ENCODE assay signal across 17 cellular contexts in genomic region chr14:64649383-64649998, GRCh38. TPM values are rescaled to one million over a fixed set of nuclear protein-coding genes. Genes with fewer than 3 reads are reported as not detected.
A peak's percentile ranks its signal among the peaks of the same experiment; 100 is the strongest.
DNase-seq lines count a peak whose midpoint lies in the region; TF ChIP-seq lines count a peak whose summit lies in the region.
"Had no signal": no experiment of that assay in that cellular context is flagged by ENCODE, and none has a peak within 500 bp of the region (broad histone marks: within the 10 kb centered on the region; RNA-seq: fewer than 3 reads in every experiment).

No MANE protein-coding gene starts in this region.

- TF ChIP-seq CTCF in fibroblast of mammary gland (conservative IDR thresholded peaks at IDR 0.05; ENCODE audit: control insufficient read depth, insufficient read depth, low read depth, low read length) (no peak), sigmoid colon (IDR thresholded peaks at IDR 0.05) (no peak), esophagus muscularis mucosa (IDR thresholded peaks at IDR 0.05) (no peak)

- WGBS in sigmoid colon, 2 donors, result 80 to 82% methylated on average over 13 of the region's 13 CpGs
- WGBS in esophagus muscularis mucosa, result 77% methylated on average over 12 of the region's 13 CpGs

- H3K4me3 ChIP-seq in fibroblast of mammary gland (ENCODE audit: control insufficient read depth, low read depth, low read length) (no peak overlapping the region), sigmoid colon (no peak overlapping the region), esophagus muscularis mucosa (no peak overlapping the region)
- H3K4me3 ChIP-seq: cardiac muscle cell, esophagus squamous epithelium, tibial artery had no signal

- H3K9me3 ChIP-seq in sigmoid colon, result no peaks in the 10 kb centered on the region
- H3K9me3 ChIP-seq in esophagus muscularis mucosa, result no peaks in the 10 kb centered on the region
- H3K9me3 ChIP-seq: esophagus squamous epithelium, tibial artery had no signal

- H3K36me3 ChIP-seq in sigmoid colon, result no peaks in the 10 kb centered on the region
- no peaks in the 10 kb centered on the region for H3K36me3 ChIP-seq in esophagus muscularis mucosa
- H3K36me3 ChIP-seq: cardiac muscle cell, esophagus squamous epithelium, tibial artery had no signal

- DNase-seq in DMS 273 (lab: John Stamatoyannopoulos, UW; ENCODE audit: unreplicated experiment) (peak; percentile 44), DMS 273 treated with DMSO at 0.1 percent for 48 hours (lab: John Stamatoyannopoulos, UW) (no peak), NCI-H146 (lab: John Stamatoyannopoulos, UW) (peak; percentile 72), fibroblast of mammary gland (ENCODE audit: low read depth) (peak; percentile 97), sigmoid colon (peak; percentile 88), hippocampal formation (lab: John Stamatoyannopoulos, UW) (no peak), NCI-H526 (lab: John Stamatoyannopoulos, UW) (no peak), esophagus muscularis mucosa (ENCODE audit: extremely low spot score) (no peak)
- DNase-seq: activated CD4-positive, alpha-beta T cell treated with anti-CD3 and anti-CD28 coated beads for 36 hours; esophagus squamous epithelium; islet precursor cell; naive thymus-derived CD8-positive, alpha-beta T cell; NCI-H1105; T-cell had no signal

- H3K4me1 ChIP-seq in sigmoid colon (peaks cover 0 to 34% (median 27%) of the 10 kb centered on the region in 4 donors), esophagus muscularis mucosa (peaks cover 14 to 38% (median 29%) of the 10 kb centered on the region in 4 donors)

- H3K27me3 ChIP-seq in sigmoid colon, result no peaks in the 10 kb centered on the region
- no peaks in the 10 kb centered on the region for H3K27me3 ChIP-seq in esophagus muscularis mucosa
- H3K27me3 ChIP-seq: cardiac muscle cell, esophagus squamous epithelium, tibial artery had no signal

- H3K27ac ChIP-seq in sigmoid colon (peak overlapping the region in 1 of 4 donors; percentile 28), esophagus muscularis mucosa (replicated peaks in 1 of 4) (no peak overlapping the region)
- H3K27ac ChIP-seq: 22Rv1, cardiac muscle cell, esophagus squamous epithelium, tibial artery had no signal

- intact Hi-C loops in sigmoid colon (cut with DNase I) (no loop called here), esophagus muscularis mucosa (cut with DNase I) (no loop called here)

- TF ChIP-seq POLR2A in sigmoid colon (IDR thresholded peaks at IDR 0.05) (no peak), esophagus muscularis mucosa (IDR thresholded peaks at IDR 0.05; ENCODE audit: low read depth) (no peak)

- TF ChIP-seq EP300 in sigmoid colon (IDR thresholded peaks at IDR 0.05) (no peak), esophagus muscularis mucosa (IDR thresholded peaks at IDR 0.05) (no peak)

RNA-seq across cellular contexts. Expression of gene PLEKHG3, which starts 54.7 kb away (rescaled TPM):
- 10 to 100 TPM; 34.4 to 67.9 (median 52.3) TPM for total RNA-seq in sigmoid colon
- polyA plus RNA-seq in sigmoid colon, result 10 to 100 TPM; 16.9 to 26.8 (median 17.4) TPM
- 10 to 100 TPM; 21.7 to 66.7 (median 35.1) TPM for total RNA-seq in esophagus muscularis mucosa

Comparison
In these comparisons a context has a peak if more than half of its experiments do, and no peak if none do; other contexts are left out.
1. DNase-seq: peak in DMS 273 (single experiment), NCI-H146 (single experiment), fibroblast of mammary gland (single experiment) and sigmoid colon (single experiment); none in DMS 273 treated with DMSO at 0.1 percent for 48 hours (single experiment), hippocampal formation (0 of 2), NCI-H526 (0 of 2) and esophagus muscularis mucosa (single experiment).